In genomic region chr2:216643986-216644662, GRCh38 we compare ENCODE assay signal across 16 cellular contexts. TPM values are rescaled to one million over a fixed set of nuclear protein-coding genes. Genes with fewer than 3 reads are reported as not detected.
DNase-seq lines count a peak whose midpoint lies in the region; ATAC-seq and TF ChIP-seq lines count a peak whose summit lies in the region.
"Had no signal": no experiment of that assay in that cellular context is flagged by ENCODE, and none has a peak within 500 bp of the region (broad histone marks: within the 10 kb centered on the region; RNA-seq: fewer than 3 reads in every experiment).

No MANE protein-coding gene starts in this region.

- TF ChIP-seq POLR2A in gastroesophageal sphincter (IDR thresholded peaks at IDR 0.05), result no peak

- no peak for TF ChIP-seq EP300 in gastroesophageal sphincter (IDR thresholded peaks at IDR 0.05)

- H3K4me1 ChIP-seq in BLaER1, result peaks cover 33% of the 10 kb centered on the region
- peaks cover 5% of the 10 kb centered on the region for H3K4me1 ChIP-seq in OCI-LY7 (ENCODE audit: insufficient read depth, low read length, poor library complexity, severe bottlenecking)
- H3K4me1 ChIP-seq in gastroesophageal sphincter, result peaks cover 6 to 81% (median 13%) of the 10 kb centered on the region in 3 donors
- H3K4me1 ChIP-seq in osteoblast (ENCODE audit: insufficient read depth, low read length), result peaks cover 19% of the 10 kb centered on the region
- H3K4me1 ChIP-seq: HAP-1 had no signal

- H3K79me2 ChIP-seq in OCI-LY7 (ENCODE audit: insufficient read depth, low read depth, low read length) (no peaks in the 10 kb centered on the region), osteoblast (ENCODE audit: insufficient read depth, low read length) (peaks cover 33% of the 10 kb centered on the region)

- no peak overlapping the region for H3K9ac ChIP-seq in BLaER1
- H3K9ac ChIP-seq: KMS-11 had no signal

- DNase-seq in OCI-LY7 (ENCODE audit: low spot score), result no peak
- peak; percentile 91 for DNase-seq in osteoblast (ENCODE audit: insufficient read length, low spot score, missing footprints)
- DNase-seq in NCI-H446 treated with DMSO at 0.1 percent for 48 hours (lab: John Stamatoyannopoulos, UW), result no peak
- no peak for DNase-seq in NCI-H1436 treated with DMSO at 0.1 percent for 48 hours (lab: John Stamatoyannopoulos, UW)
- DNase-seq in activated effector memory CD4-positive, alpha-beta T cell treated with anti-CD3 and anti-CD28 coated beads, Interleukin-2, amount 50 U/mL, for 16 hours, result no peak
- DNase-seq: activated CD4-positive, alpha-beta T cell treated with anti-CD3 and anti-CD28 coated beads, Interleukin-2, amount 50 U/mL, for 4 hours; activated naive CD4-positive, alpha-beta T cell treated with anti-CD3 and anti-CD28 coated beads for 36 hours; AML-193; dorsolateral prefrontal cortex; naive B cell had no signal

- H3K9me3 ChIP-seq in BLaER1, result no peaks in the 10 kb centered on the region
- H3K9me3 ChIP-seq in OCI-LY7 (ENCODE audit: low read length), result no peaks in the 10 kb centered on the region; the same call in 1 of the 2 replicates
- no peaks in the 10 kb centered on the region for H3K9me3 ChIP-seq in gastroesophageal sphincter
- no peaks in the 10 kb centered on the region for H3K9me3 ChIP-seq in osteoblast (ENCODE audit: low read depth, low read length)
- H3K9me3 ChIP-seq: HAP-1 had no signal

- H3K4me2 ChIP-seq in BLaER1 (peak overlapping the region; percentile 75), OCI-LY7 (ENCODE audit: low read length) (no peak overlapping the region), osteoblast (ENCODE audit: insufficient read depth, low read length) (no peak overlapping the region)
- H3K4me2 ChIP-seq: KMS-11 had no signal

- H2AFZ ChIP-seq in OCI-LY7 (ENCODE audit: low read length) (peak overlapping the region; percentile 69; the same call in 1 of the 2 replicates), osteoblast (ENCODE audit: low read length) (no peak overlapping the region)

- H3K36me3 ChIP-seq in BLaER1 (peaks cover 44% of the 10 kb centered on the region; the same call in 1 of the 2 replicates), OCI-LY7 (ENCODE audit: insufficient read depth, low read length) (no peaks in the 10 kb centered on the region), gastroesophageal sphincter (peaks cover 0 to 10% of the 10 kb centered on the region in 2 donors), osteoblast (ENCODE audit: insufficient read depth, low read length) (no peaks in the 10 kb centered on the region)

- H3K27me3 ChIP-seq in BLaER1, result no peaks in the 10 kb centered on the region
- H3K27me3 ChIP-seq in gastroesophageal sphincter, result no peaks in the 10 kb centered on the region
- H3K27me3 ChIP-seq in osteoblast (ENCODE audit: insufficient read depth, low read length), result no peaks in the 10 kb centered on the region

- H4K20me1 ChIP-seq in BLaER1, result peaks cover 43% of the 10 kb centered on the region; the same call in 1 of the 2 replicates
- H4K20me1 ChIP-seq in OCI-LY7 (ENCODE audit: insufficient read depth, low read length), result no peaks in the 10 kb centered on the region
- peaks cover 13% of the 10 kb centered on the region for H4K20me1 ChIP-seq in osteoblast (ENCODE audit: insufficient read depth, low read length)

- no peaks in the 10 kb centered on the region for H3K9me2 ChIP-seq in OCI-LY7 (ENCODE audit: insufficient read depth, low read length)

- H3K4me3 ChIP-seq in BLaER1 (no peak overlapping the region), OCI-LY7 (ENCODE audit: low read depth, low read length, poor library complexity, severe bottlenecking) (no peak overlapping the region), gastroesophageal sphincter (no peak overlapping the region), osteoblast (ENCODE audit: insufficient read depth, low read length) (no peak overlapping the region)
- H3K4me3 ChIP-seq: dorsolateral prefrontal cortex, HAP-1 had no signal

- intact Hi-C loops in OCI-LY7 (cut with micrococcal nuclease; ENCODE audit: unreplicated experiment), result no loop called here

- BruUV-seq in OCI-LY7 (replicated peaks; lab: Mats Ljungman, UMichigan), result no TSS peak

- CTCF ChIA-PET in OCI-LY7 (lab: Charles Lee; ENCODE audit: unreplicated experiment), result interaction anchor here (0.5 kb wide), 1 partner anchor 41 kb away, joined by 6 read pairs; no protein-coding TSS in a partner anchor

- ATAC-seq in gastroesophageal sphincter (peak; percentile 32), HG02623 (IDR thresholded peaks at IDR 0.05; ENCODE audit: unreplicated experiment) (no peak)
- ATAC-seq: stimulated activated memory B cell treated with anti-CD40 and anti-IgM and Interleukin-4, amounts not matched to agents 10 μg/mL and 1 μg/mL and 100 μg/mL, for 72 hours had no signal

- POLR2A ChIA-PET in OCI-LY7 (lab: Charles Lee), result interaction anchor here (0.7 to 0.9 kb wide), 3 partner anchors 20 to 351 kb away, joined by 3 read pairs; no protein-coding TSS in a partner anchor

- H3K27ac ChIP-seq in BLaER1 (0 out of 2 replicates have a peak overlapping the region, but pooled peaks have one; percentile 24), OCI-LY7 (ENCODE audit: low read depth, low read length, poor library complexity, severe bottlenecking) (no peak overlapping the region), gastroesophageal sphincter (peak overlapping the region in 3 of 4 donors; percentile 67 to 78 (median 70)), osteoblast (ENCODE audit: low read depth, low read length) (no peak overlapping the region)
- H3K27ac ChIP-seq: dorsolateral prefrontal cortex, KMS-11 had no signal

- WGBS in gastroesophageal sphincter (ENCODE audit: low coverage in 1 of 2), 2 donors, result 15% methylated on average over 4 of the region's 5 CpGs; no CpG with 5 or more reads in 1 of the 2 donors

- TF ChIP-seq CTCF in OCI-LY7 (conservative IDR thresholded peaks at IDR 0.05; ENCODE audit: low read length), result no peak
- no peak for TF ChIP-seq CTCF in gastroesophageal sphincter (IDR thresholded peaks at IDR 0.05)
- TF ChIP-seq CTCF in osteoblast (IDR thresholded peaks at IDR 0.05; ENCODE audit: extremely low read depth, low read depth, low read length), result no peak

RNA-seq across cellular contexts. Expression of gene IGFBP2, which starts 10.9 kb away (rescaled TPM):
- 0.66 and 0.75 TPM in 2 replicates for total RNA-seq in OCI-LY7 (2014; rRNA removed; shearing (Covaris generic))
- 0.81 TPM in 1 of 2 replicates, not detected in the other for total RNA-seq in OCI-LY7 (2022)
- total RNA-seq in gastroesophageal sphincter, result 100 to 1,000 TPM; 137 to 449 (median 301) TPM
- 6.5 and 11.2 TPM in 2 replicates for total RNA-seq in osteoblast

RNA-seq across cellular contexts. Expression of gene IGFBP5, which starts 51.2 kb away (rescaled TPM):
- total RNA-seq in OCI-LY7 (2014; rRNA removed; shearing (Covaris generic)), result not detected in 2 replicates
- total RNA-seq in OCI-LY7 (2022), result not detected in 2 replicates
- total RNA-seq in gastroesophageal sphincter, result 1,000 to 10,000 TPM in 1 of 4 donors, 100 to 1,000 TPM in 3; 313 to 1,402 (median 682) TPM
- 12.3 and 29.5 TPM in 2 replicates for total RNA-seq in osteoblast
- total RNA-seq: activated naive CD4-positive, alpha-beta T cell treated with anti-CD3 and anti-CD28 coated beads for 36 hours had no signal

Comparison
In these comparisons a context has a peak if more than half of its experiments do, and no peak if none do; other contexts are left out.
1. H3K27ac ChIP-seq: peak in BLaER1 (single experiment) and gastroesophageal sphincter (3 of 4); none in OCI-LY7 (single experiment) and osteoblast (single experiment).
2. RNA of gene IGFBP2, which starts 10.9 kb away (total RNA-seq): 137 to 449 TPM in gastroesophageal sphincter; 6.5 to 11.2 TPM in osteoblast and 0.66 to 0.81 TPM in OCI-LY7; every median in the first group is over 10 times any median in the second.
3. RNA of gene IGFBP5, which starts 51.2 kb away (total RNA-seq): 313 to 1,402 TPM in gastroesophageal sphincter; 12.3 to 29.5 TPM in osteoblast and not detected in OCI-LY7; every median in the first group is over 10 times any median in the second.